In genomic region chr13:44412341-44412935, GRCh38 we compare ENCODE assay signal across 18 cellular contexts. TPM values are rescaled to one million over a fixed set of nuclear protein-coding genes. Genes with fewer than 3 reads are reported as not detected.
DNase-seq lines count a peak whose midpoint lies in the region; ATAC-seq and TF ChIP-seq lines count a peak whose summit lies in the region.
"Had no signal": no experiment of that assay in that cellular context is flagged by ENCODE, and none has a peak within 500 bp of the region (broad histone marks: within the 10 kb centered on the region; RNA-seq: fewer than 3 reads in every experiment).

No MANE protein-coding gene starts in this region.

- no peaks in the 10 kb centered on the region for H3K36me3 Mint-ChIP-seq in neural progenitor cell
- no peaks in the 10 kb centered on the region for H3K36me3 Mint-ChIP-seq in immature natural killer cell
- H3K36me3 Mint-ChIP-seq: CD14-positive monocyte had no signal

- peaks cover 44% of the 10 kb centered on the region for H3K4me1 Mint-ChIP-seq in neural progenitor cell
- H3K4me1 Mint-ChIP-seq in immature natural killer cell, result peaks cover 0 to 6% of the 10 kb centered on the region in 2 donors

- peak overlapping the region; percentile 38 for H3K27ac Mint-ChIP-seq in neural progenitor cell
- peak overlapping the region in 1 of 6 donors; percentile 60 for H3K27ac Mint-ChIP-seq in immature natural killer cell
- H3K27ac Mint-ChIP-seq: CD14-positive monocyte had no signal

- H3K9me3 ChIP-seq in DND-41 (ENCODE audit: insufficient read depth, low read length, severe bottlenecking), result no peaks in the 10 kb centered on the region
- H3K9me3 ChIP-seq in Loucy (ENCODE audit: insufficient read depth, low read depth, low read length), result no peaks in the 10 kb centered on the region
- H3K9me3 ChIP-seq in neural progenitor cell (ENCODE audit: low read depth), result no peaks in the 10 kb centered on the region

- H3K27ac ChIP-seq in DND-41 (ENCODE audit: low read length) (peak overlapping the region; percentile 19), neural progenitor cell (no peak overlapping the region)

- H2AFZ ChIP-seq in DND-41 (ENCODE audit: low read depth, low read length), result peak overlapping the region; percentile 51; the same call in 1 of the 2 replicates
- peak overlapping the region; percentile 61 for H2AFZ ChIP-seq in Loucy (ENCODE audit: low read length)
- H2AFZ ChIP-seq in neural progenitor cell (replicated peaks), result peak overlapping the region; percentile 57

- no peaks in the 10 kb centered on the region for H3K79me2 ChIP-seq in DND-41 (ENCODE audit: insufficient read depth, low read length)
- H3K79me2 ChIP-seq in Loucy (ENCODE audit: insufficient read depth, low read length), result no peaks in the 10 kb centered on the region
- H3K79me2 ChIP-seq in neural progenitor cell (ENCODE audit: low read depth), result no peaks in the 10 kb centered on the region

- peaks cover 9% of the 10 kb centered on the region for H3K27me3 Mint-ChIP-seq in neural progenitor cell (ENCODE audit: insufficient read depth, low read depth)
- peaks cover 2 to 6% (median 2%) of the 10 kb centered on the region in 3 donors for H3K27me3 Mint-ChIP-seq in immature natural killer cell (ENCODE audit: low read depth in 3 of 3)

- H3K4me3 ChIP-seq in DND-41 (ENCODE audit: low read depth in 1 of 2, low read length in 2 of 2) (no peak overlapping the region), Loucy (ENCODE audit: low read length, poor library complexity, severe bottlenecking) (no peak overlapping the region), fibroblast of pulmonary artery (replicated peaks; ENCODE audit: low read depth, low read length) (no peak overlapping the region), neural progenitor cell (no peak overlapping the region)

- H3K4me3 Mint-ChIP-seq in neural progenitor cell (no peak overlapping the region), immature natural killer cell (no peak overlapping the region)
- H3K4me3 Mint-ChIP-seq: CD14-positive monocyte had no signal

- no peak for DNase-seq in DND-41
- peak; percentile 18 for DNase-seq in fibroblast of pulmonary artery (ENCODE audit: low read depth)
- no peak for DNase-seq in neural progenitor cell (ENCODE audit: low spot score)
- no peak for DNase-seq in hypothalamus (lab: John Stamatoyannopoulos, UW)
- no peak for DNase-seq in SHP77 (lab: John Stamatoyannopoulos, UW)
- no peak for DNase-seq in immature natural killer cell
- DNase-seq: ACHN, EL, GOT3, KG1, NCI-H1048, NCI-H146, NCI-H2081, NCI-H524, SHP77 treated with DMSO at 0.1 percent for 48 hours had no signal

- no peaks in the 10 kb centered on the region for H3K36me3 ChIP-seq in DND-41 (ENCODE audit: insufficient read depth, low read length)
- no peaks in the 10 kb centered on the region for H3K36me3 ChIP-seq in Loucy (ENCODE audit: insufficient read depth, low read length)
- no peaks in the 10 kb centered on the region for H3K36me3 ChIP-seq in neural progenitor cell

- peaks cover 19% of the 10 kb centered on the region for H3K4me1 ChIP-seq in DND-41 (ENCODE audit: insufficient read depth, low read length)
- H3K4me1 ChIP-seq in Loucy (ENCODE audit: insufficient read depth, low read length, poor library complexity, severe bottlenecking), result peaks cover 23% of the 10 kb centered on the region
- peaks cover under 1% of the 10 kb centered on the region for H3K4me1 ChIP-seq in neural progenitor cell

- H3K9me2 ChIP-seq in Loucy (replicated peaks; ENCODE audit: low read depth, low read length), result no peaks in the 10 kb centered on the region

- TF ChIP-seq CTCF in DND-41 (IDR thresholded peaks at IDR 0.05; ENCODE audit: borderline replicate concordance, extremely low read depth, low read length, poor library complexity, severe bottlenecking) (no peak), Loucy (conservative IDR thresholded peaks at IDR 0.05; ENCODE audit: low read length) (no peak), fibroblast of pulmonary artery (IDR thresholded peaks at IDR 0.05; ENCODE audit: low read length, missing control alignments) (no peak), neural progenitor cell (IDR thresholded peaks at IDR 0.05) (no peak)

- H3K4me2 ChIP-seq in DND-41 (ENCODE audit: insufficient read depth, low read length) (no peak overlapping the region), Loucy (ENCODE audit: low read depth, low read length, poor library complexity, severe bottlenecking) (peak overlapping the region; percentile 27), neural progenitor cell (no peak overlapping the region)

- H3F3A ChIP-seq in Loucy (ENCODE audit: low read depth) (no peaks in the 10 kb centered on the region; the same call in 1 of the 2 replicates), neural progenitor cell (ENCODE audit: low read depth) (no peaks in the 10 kb centered on the region)

- peak; percentile 31; the same call in 1 of the 3 replicates for ATAC-seq in DND-41 (ENCODE audit: insufficient read depth, low read depth)
- ATAC-seq: Panc1 had no signal

- H3K27me3 ChIP-seq in DND-41 (ENCODE audit: insufficient read depth, low read length, poor library complexity), result no peaks in the 10 kb centered on the region
- no peaks in the 10 kb centered on the region for H3K27me3 ChIP-seq in Loucy (ENCODE audit: insufficient read depth, low read length, poor library complexity, severe bottlenecking)
- no peaks in the 10 kb centered on the region for H3K27me3 ChIP-seq in neural progenitor cell

- H3K9me3 Mint-ChIP-seq in neural progenitor cell, result peaks cover 13% of the 10 kb centered on the region
- no peaks in the 10 kb centered on the region for H3K9me3 Mint-ChIP-seq in immature natural killer cell

- H3K9ac ChIP-seq in DND-41 (ENCODE audit: low read depth, low read length) (no peak overlapping the region), Loucy (ENCODE audit: low read depth, low read length, poor library complexity, severe bottlenecking) (peak overlapping the region; percentile 28), neural progenitor cell (no peak overlapping the region)

- H4K20me1 ChIP-seq in DND-41 (ENCODE audit: insufficient read depth, low read length) (no peaks in the 10 kb centered on the region), Loucy (ENCODE audit: insufficient read depth, low read length, poor library complexity, severe bottlenecking) (no peaks in the 10 kb centered on the region), neural progenitor cell (ENCODE audit: low read depth) (no peaks in the 10 kb centered on the region)

RNA-seq across cellular contexts. Expression of gene SERP2, which starts 38.8 kb away (rescaled TPM):
- total RNA-seq in neural progenitor cell (ENCODE audit: low replicate concordance), result 2.5 and 8.1 TPM in 2 replicates
- polyA plus RNA-seq in immature natural killer cell, result 1 to 10 TPM; 3.9 to 8.1 (median 4.3) TPM
- polyA plus RNA-seq: CD14-positive monocyte had no signal
